In genomic region chr14:65356327-65356836, GRCh38 we compare ENCODE assay signal across 8 cellular contexts. TPM values are rescaled to one million over a fixed set of nuclear protein-coding genes. Genes with fewer than 3 reads are reported as not detected.
DNase-seq lines count a peak whose midpoint lies in the region; ATAC-seq lines count a peak whose summit lies in the region.

No MANE protein-coding gene starts in this region.

- POLR2A ChIA-PET in activated CD4-positive, alpha-beta T cell treated with anti-CD3 and anti-CD28 coated beads, Interleukin-2, amount 10 ng/mL, durations not matched to agents 7 days and 5 days (lab: Charles Lee) = interaction anchor here (1.1 kb wide), 1 partner anchor 9 kb away, joined by 3 read pairs; no protein-coding TSS in a partner anchor

- no peaks in the 10 kb centered on the region for H3K9me3 Mint-ChIP-seq in activated CD4-positive, alpha-beta T cell treated with anti-CD3 and anti-CD28 coated beads, Interleukin-2, amount 10 ng/mL, durations not matched to agents 7 days and 5 days

- peak overlapping the region; percentile 72 for H3K27ac Mint-ChIP-seq in activated CD4-positive, alpha-beta T cell treated with anti-CD3 and anti-CD28 coated beads, Interleukin-2, amount 10 ng/mL, durations not matched to agents 7 days and 5 days

- DNase-seq in activated naive CD4-positive, alpha-beta T cell treated with Interleukin-2 at 50 U/mL for 16 hours = peak; percentile 16
- no peak for DNase-seq in activated naive CD4-positive, alpha-beta T cell (lab: John Stamatoyannopoulos, UW)
- peak; percentile 38 for DNase-seq in activated CD4-positive, alpha-beta T cell treated with anti-CD3 and anti-CD28 coated beads, Interleukin-2, amount 10 ng/mL, durations not matched to agents 7 days and 5 days
- DNase-seq in head of caudate nucleus = peak in 26 of 42 donors; percentile 7 to 79 (median 34)
- DNase-seq in ureter (ENCODE audit: low spot score) = peak; percentile 45
- no peak for DNase-seq in GOT3 (lab: John Stamatoyannopoulos, UW)
- DNase-seq in NCI-H2081 treated with DMSO at 0.1 percent for 48 hours (lab: John Stamatoyannopoulos, UW) = no peak

- H3K27me3 Mint-ChIP-seq in activated CD4-positive, alpha-beta T cell treated with anti-CD3 and anti-CD28 coated beads, Interleukin-2, amount 10 ng/mL, durations not matched to agents 7 days and 5 days = no peaks in the 10 kb centered on the region

- CTCF ChIA-PET in activated CD4-positive, alpha-beta T cell treated with anti-CD3 and anti-CD28 coated beads, Interleukin-2, amount 10 ng/mL, durations not matched to agents 7 days and 5 days (lab: Charles Lee) = interaction anchor here (0.7 to 1.4 kb wide), 4 partner anchors 12 to 137 kb away, joined by 3 to 4 read pairs (median 3); no protein-coding TSS in a partner anchor

- intact Hi-C loops in head of caudate nucleus (cut with DNase I) = loop anchor here (5.0 kb wide), 1 partner anchor 69 kb away; no protein-coding TSS in a partner anchor

- H3K4me1 Mint-ChIP-seq in activated CD4-positive, alpha-beta T cell treated with anti-CD3 and anti-CD28 coated beads, Interleukin-2, amount 10 ng/mL, durations not matched to agents 7 days and 5 days = peaks cover 56% of the 10 kb centered on the region

- no peak overlapping the region for H3K4me3 Mint-ChIP-seq in activated CD4-positive, alpha-beta T cell treated with anti-CD3 and anti-CD28 coated beads, Interleukin-2, amount 10 ng/mL, durations not matched to agents 7 days and 5 days

- ATAC-seq in GM21619 (IDR thresholded peaks at IDR 0.05; ENCODE audit: unreplicated experiment) = no peak

- peaks cover 38% of the 10 kb centered on the region for H3K36me3 Mint-ChIP-seq in activated CD4-positive, alpha-beta T cell treated with anti-CD3 and anti-CD28 coated beads, Interleukin-2, amount 10 ng/mL, durations not matched to agents 7 days and 5 days (ENCODE audit: low read depth)

RNA-seq across cellular contexts. Expression of gene FUT8, which starts 56.1 kb away (rescaled TPM):
- 10 to 100 TPM; 70.9 to 79.2 TPM for total RNA-seq in activated CD4-positive, alpha-beta T cell treated with anti-CD3 and anti-CD28 coated beads, Interleukin-2, amount 10 ng/mL, durations not matched to agents 7 days and 5 days
- total RNA-seq in ureter = 38.0 TPM

Comparison
In these comparisons a context has a peak if more than half of its experiments do, and no peak if none do; other contexts are left out.
1. DNase-seq: peak in activated naive CD4-positive, alpha-beta T cell treated with Interleukin-2 at 50 U/mL for 16 hours (single experiment), activated CD4-positive, alpha-beta T cell treated with anti-CD3 and anti-CD28 coated beads, Interleukin-2, amount 10 ng/mL, durations not matched to agents 7 days and 5 days (single experiment), head of caudate nucleus (26 of 42) and ureter (single experiment); none in activated naive CD4-positive, alpha-beta T cell (0 of 4), GOT3 (single experiment) and NCI-H2081 treated with DMSO at 0.1 percent for 48 hours (single experiment).